34 cellular contexts compared by ENCODE assay signal in the genomic region with DNA sequence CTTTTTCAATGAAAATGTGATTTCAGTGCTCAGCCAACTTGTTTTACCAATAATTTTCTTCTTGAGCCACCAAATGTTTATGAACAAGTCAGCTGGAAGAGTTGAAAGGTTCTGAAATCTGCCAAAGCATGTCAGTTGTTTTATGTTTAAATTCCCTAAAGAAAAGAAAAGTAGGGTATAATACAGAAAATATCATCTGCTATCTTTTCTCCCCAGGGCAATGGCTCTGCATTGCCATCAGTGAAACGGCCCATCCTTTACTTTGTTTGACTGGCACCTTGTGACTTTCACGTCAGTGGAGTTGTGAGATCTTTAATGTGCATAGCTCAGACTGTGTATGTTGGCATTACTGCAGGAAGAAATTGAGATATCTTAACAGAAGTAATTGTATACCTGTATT.
"Had no signal": no experiment of that assay in that cellular context is flagged by ENCODE, and none has a peak within 500 bp of the region (broad histone marks: within the 10 kb centered on the region; RNA-seq: fewer than 3 reads in every experiment).

No MANE protein-coding gene starts in this region.

- H3K9ac ChIP-seq: KMS-11 had no signal

- H3K4me2 ChIP-seq: KMS-11 had no signal

- DNase-seq: Karpas-422, Kasumi-1, MG63, MM.1S, MV-4-11, NCI-H1048, NCI-H1092, NCI-H1092 treated with DMSO at 0.1 percent for 48 hours, NCI-H1105, NCI-H1105 treated with DMSO at 0.1 percent for 48 hours, NCI-H1417, NCI-H1417 treated with DMSO at 0.1 percent for 48 hours, NCI-H1436, NCI-H1436 treated with DMSO at 0.1 percent for 48 hours, NCI-H146, NCI-H1694, NCI-H1694 treated with DMSO at 0.1 percent for 48 hours, NCI-H187, NCI-H187 treated with DMSO at 0.1 percent for 48 hours, NCI-H1930, NCI-H2029, NCI-H2029 treated with DMSO at 0.1 percent for 48 hours, NCI-H2081, NCI-H2081 treated with DMSO at 0.1 percent for 48 hours, NCI-H2107, NCI-H2171, NCI-H2171 treated with DMSO at 0.1 percent for 48 hours, NCI-H2227 treated with DMSO at 0.1 percent for 48 hours, NCI-H226, NCI-H345, NCI-H446, NCI-H446 treated with DMSO at 0.1 percent for 48 hours, NCI-H510A had no signal

- H3K27me3 ChIP-seq: MG63 had no signal

- H3K36me3 ChIP-seq: MG63 had no signal

- H3K9me3 ChIP-seq: MG63 had no signal

- H3K27ac ChIP-seq: KMS-11 had no signal

- H3K4me3 ChIP-seq: MG63 had no signal
